In the genomic region with DNA sequence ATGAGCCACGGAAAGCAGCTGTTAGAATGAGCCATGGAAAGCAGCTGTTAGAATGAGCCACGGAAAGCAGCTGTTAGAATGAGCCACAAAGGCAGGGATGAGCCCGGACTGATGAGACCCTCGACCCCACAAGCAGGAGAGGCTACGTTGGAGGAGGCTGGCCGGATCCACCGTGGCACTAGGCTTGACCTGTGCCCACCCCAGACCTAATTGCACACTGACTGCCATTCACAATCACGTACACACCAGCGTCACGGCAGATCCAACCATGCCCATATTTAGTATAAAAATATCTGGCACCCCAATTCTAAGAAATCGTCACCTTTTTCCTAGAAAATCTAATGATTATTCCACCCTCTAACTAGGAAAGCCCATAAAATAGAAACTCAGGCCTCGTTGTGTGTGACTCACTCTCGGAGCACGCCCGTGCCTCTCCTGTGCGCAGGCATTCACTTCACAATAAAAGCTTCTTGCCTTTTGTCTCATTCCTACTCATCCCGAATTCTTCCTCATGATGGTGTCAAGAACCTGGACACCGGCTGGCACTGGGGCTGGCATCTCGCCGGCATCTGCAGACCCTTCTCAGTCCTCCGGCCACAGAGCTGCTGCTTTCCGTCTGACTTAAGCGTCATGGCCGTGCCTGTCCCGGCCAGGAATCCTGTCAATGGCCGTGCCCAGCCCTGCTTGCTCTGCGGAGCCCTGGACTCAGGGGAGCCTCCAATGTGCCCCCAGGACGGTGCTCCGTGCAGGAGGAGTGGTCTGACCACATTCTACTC, we compare ENCODE assay signal across 1 cellular context.
TF ChIP-seq lines count a peak whose summit lies in the region.

No MANE protein-coding gene starts in this region.

TF ChIP-seq in K562, 482 proteins besides CTCF, POLR2A, EP300 and RAD21 (continues in another document):
- TF ChIP-seq MAFF (IDR thresholded peaks at IDR 0.05; ENCODE audit: low read length) (no peak), ZNF217 (CRISPR knock-in tag; IDR thresholded peaks at IDR 0.05) (no peak), ZBTB2 (IDR thresholded peaks at IDR 0.05) (no peak), MAZ (CRISPR knock-in tag; conservative IDR thresholded peaks at IDR 0.05 in 1 of 2, IDR thresholded peaks at IDR 0.05 in 1 of 2) (peak in 1 of 2 experiments; percentile 37; a peak in 1 of 4 replicates), FUS (optimal IDR thresholded peaks at IDR 0.05; ENCODE audit: low read depth, low read length) (no peak), ZC3H8 (IDR thresholded peaks at IDR 0.05) (no peak), ZNF197 (CRISPR knock-in tag; IDR thresholded peaks at IDR 0.05; ENCODE audit: low read depth) (no peak), ZNF174 (CRISPR knock-in tag; IDR thresholded peaks at IDR 0.05) (no peak), ZNF318 (IDR thresholded peaks at IDR 0.05; ENCODE audit: borderline replicate concordance in 1 of 2, low read depth in 1 of 2) (peak in 1 of 2 experiments; percentile 91; a peak in 2 of 4 replicates), ZKSCAN1 (IDR thresholded peaks at IDR 0.05; ENCODE audit: low read depth, low read length) (no peak), POLR2AphosphoS5 (IDR thresholded peaks at IDR 0.05; ENCODE audit: control insufficient read depth, insufficient read depth, low read depth, low read length) (no peak), JUN (IDR thresholded peaks at IDR 0.05; ENCODE audit: borderline replicate concordance, low read depth, low read length) (peak; percentile 97), JUN (CRISPR knock-in tag; IDR thresholded peaks at IDR 0.05; ENCODE audit: borderline replicate concordance) (peak; percentile 46; the same call in 1 of the 2 replicates), MAFG (tag; conservative IDR thresholded peaks at IDR 0.05) (no peak), HES1 (IDR thresholded peaks at IDR 0.05; ENCODE audit: low read depth) (0 out of 2 replicates have a peak, but pooled peaks have one; percentile 56), NEUROD1 (IDR thresholded peaks at IDR 0.05; ENCODE audit: borderline replicate concordance, low read depth, low read length, partially characterized antibody) (peak; percentile 61), ETS1 (conservative IDR thresholded peaks at IDR 0.05; ENCODE audit: control insufficient read depth, low read depth, low read length) (no peak), HDAC8 (tag; IDR thresholded peaks at IDR 0.05) (no peak), ZBTB17 (CRISPR knock-in tag; IDR thresholded peaks at IDR 0.05) (peak; percentile 39), ZFP1 (CRISPR knock-in tag; IDR thresholded peaks at IDR 0.05) (0 out of 2 replicates have a peak, but pooled peaks have one; percentile 33), ZNF77 (CRISPR knock-in tag; IDR thresholded peaks at IDR 0.05) (no peak), SAP30 (IDR thresholded peaks at IDR 0.05; ENCODE audit: borderline replicate concordance, insufficient read depth, low read depth, low read length, poor library complexity, severe bottlenecking) (peak; percentile 45), ZNF175 (CRISPR knock-in tag; IDR thresholded peaks at IDR 0.05; ENCODE audit: low read depth) (peak; percentile 77; the same call in 1 of the 2 replicates), ZZZ3 (IDR thresholded peaks at IDR 0.05) (no peak), BACH1 (tag; IDR thresholded peaks at IDR 0.05) (peak; percentile 72; the same call in 1 of the 2 replicates), POLR2G (IDR thresholded peaks at IDR 0.05; ENCODE audit: low read depth, low read length) (peak; percentile 41; the same call in 1 of the 2 replicates), ZNF507 (tag; conservative IDR thresholded peaks at IDR 0.05) (no peak), CREB1 (IDR thresholded peaks at IDR 0.05) (peak; percentile 37; the same call in 1 of the 2 replicates), CREB1 (CRISPR knock-in tag; IDR thresholded peaks at IDR 0.05) (no peak), BRCA1 (IDR thresholded peaks at IDR 0.05) (no peak), BRCA1 (CRISPR knock-in tag; IDR thresholded peaks at IDR 0.05) (no peak), FOXK2 (conservative IDR thresholded peaks at IDR 0.05 in 1 of 2, IDR thresholded peaks at IDR 0.05 in 1 of 2; ENCODE audit: low read depth in 2 of 2) (0 out of 4 replicates have a peak, but pooled peaks of 1 of the 2 experiments have one; percentile 17), SMC3 (conservative IDR thresholded peaks at IDR 0.05; ENCODE audit: insufficient read depth, low read depth, low read length) (no peak)
- TF ChIP-seq, protein P1, sequence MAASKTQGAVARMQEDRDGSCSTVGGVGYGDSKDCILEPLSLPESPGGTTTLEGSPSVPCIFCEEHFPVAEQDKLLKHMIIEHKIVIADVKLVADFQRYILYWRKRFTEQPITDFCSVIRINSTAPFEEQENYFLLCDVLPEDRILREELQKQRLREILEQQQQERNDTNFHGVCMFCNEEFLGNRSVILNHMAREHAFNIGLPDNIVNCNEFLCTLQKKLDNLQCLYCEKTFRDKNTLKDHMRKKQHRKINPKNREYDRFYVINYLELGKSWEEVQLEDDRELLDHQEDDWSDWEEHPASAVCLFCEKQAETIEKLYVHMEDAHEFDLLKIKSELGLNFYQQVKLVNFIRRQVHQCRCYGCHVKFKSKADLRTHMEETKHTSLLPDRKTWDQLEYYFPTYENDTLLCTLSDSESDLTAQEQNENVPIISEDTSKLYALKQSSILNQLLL (CRISPR knock-in tag; IDR thresholded peaks at IDR 0.05; ENCODE audit: borderline replicate concordance) = no peak
- TF ChIP-seq, protein P2, sequence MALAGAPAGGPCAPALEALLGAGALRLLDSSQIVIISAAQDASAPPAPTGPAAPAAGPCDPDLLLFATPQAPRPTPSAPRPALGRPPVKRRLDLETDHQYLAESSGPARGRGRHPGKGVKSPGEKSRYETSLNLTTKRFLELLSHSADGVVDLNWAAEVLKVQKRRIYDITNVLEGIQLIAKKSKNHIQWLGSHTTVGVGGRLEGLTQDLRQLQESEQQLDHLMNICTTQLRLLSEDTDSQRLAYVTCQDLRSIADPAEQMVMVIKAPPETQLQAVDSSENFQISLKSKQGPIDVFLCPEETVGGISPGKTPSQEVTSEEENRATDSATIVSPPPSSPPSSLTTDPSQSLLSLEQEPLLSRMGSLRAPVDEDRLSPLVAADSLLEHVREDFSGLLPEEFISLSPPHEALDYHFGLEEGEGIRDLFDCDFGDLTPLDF (CRISPR knock-in tag; IDR thresholded peaks at IDR 0.05) = peak; percentile 28; the same call in 1 of the 2 replicates
- TF ChIP-seq, protein P3, sequence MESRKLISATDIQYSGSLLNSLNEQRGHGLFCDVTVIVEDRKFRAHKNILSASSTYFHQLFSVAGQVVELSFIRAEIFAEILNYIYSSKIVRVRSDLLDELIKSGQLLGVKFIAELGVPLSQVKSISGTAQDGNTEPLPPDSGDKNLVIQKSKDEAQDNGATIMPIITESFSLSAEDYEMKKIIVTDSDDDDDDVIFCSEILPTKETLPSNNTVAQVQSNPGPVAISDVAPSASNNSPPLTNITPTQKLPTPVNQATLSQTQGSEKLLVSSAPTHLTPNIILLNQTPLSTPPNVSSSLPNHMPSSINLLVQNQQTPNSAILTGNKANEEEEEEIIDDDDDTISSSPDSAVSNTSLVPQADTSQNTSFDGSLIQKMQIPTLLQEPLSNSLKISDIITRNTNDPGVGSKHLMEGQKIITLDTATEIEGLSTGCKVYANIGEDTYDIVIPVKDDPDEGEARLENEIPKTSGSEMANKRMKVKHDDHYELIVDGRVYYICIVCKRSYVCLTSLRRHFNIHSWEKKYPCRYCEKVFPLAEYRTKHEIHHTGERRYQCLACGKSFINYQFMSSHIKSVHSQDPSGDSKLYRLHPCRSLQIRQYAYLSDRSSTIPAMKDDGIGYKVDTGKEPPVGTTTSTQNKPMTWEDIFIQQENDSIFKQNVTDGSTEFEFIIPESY (CRISPR knock-in tag; IDR thresholded peaks at IDR 0.05) = no peak
